Comparison of ENCODE assay signal across 8 cellular contexts in genomic region chr14:38197001-38197760, GRCh38. TPM values are rescaled to one million over a fixed set of nuclear protein-coding genes. Genes with fewer than 3 reads are reported as not detected.
DNase-seq lines count a peak whose midpoint lies in the region; TF ChIP-seq lines count a peak whose summit lies in the region.

No MANE protein-coding gene starts in this region.

- H3K4me1 ChIP-seq in BLaER1 (peaks cover 28% of the 10 kb centered on the region), mammary epithelial cell (ENCODE audit: insufficient read depth, low read length) (no peaks in the 10 kb centered on the region)

- H4K20me1 ChIP-seq in BLaER1 (no peaks in the 10 kb centered on the region), mammary epithelial cell (ENCODE audit: insufficient read depth, low read length) (no peaks in the 10 kb centered on the region)

- H3K36me3 ChIP-seq in BLaER1 (no peaks in the 10 kb centered on the region), mammary epithelial cell (ENCODE audit: insufficient read depth, low read length) (no peaks in the 10 kb centered on the region)

- TF ChIP-seq CTCF in HFFc6 (IDR thresholded peaks at IDR 0.05) = peak; percentile 92
- TF ChIP-seq CTCF in mammary epithelial cell (conservative IDR thresholded peaks at IDR 0.05 in 1 of 2, IDR thresholded peaks at IDR 0.05 in 1 of 2; ENCODE audit: extremely low read depth in 1 of 2, insufficient read depth in 1 of 2, low read depth in 1 of 2, low read length in 2 of 2) = peak; percentile 28 to 34
- TF ChIP-seq CTCF in GM10248 (IDR thresholded peaks at IDR 0.05; ENCODE audit: control extremely low read depth, extremely low read depth, low read depth, missing control alignments) = no peak

- H3K4me3 Mint-ChIP-seq in HFFc6 = peak overlapping the region; percentile 61

- H3K9me3 ChIP-seq in BLaER1 (no peaks in the 10 kb centered on the region), mammary epithelial cell (replicated peaks; ENCODE audit: insufficient read depth, low read length) (no peaks in the 10 kb centered on the region)

- H3K9ac ChIP-seq in BLaER1 = no peak overlapping the region
- no peak overlapping the region for H3K9ac ChIP-seq in mammary epithelial cell (ENCODE audit: insufficient read depth, low read length)

- H3K27ac ChIP-seq in BLaER1 (no peak overlapping the region), mammary epithelial cell (ENCODE audit: insufficient read depth, low read depth, low read length) (no peak overlapping the region)

- H3K79me2 ChIP-seq in mammary epithelial cell (ENCODE audit: insufficient read depth, low read length) = no peaks in the 10 kb centered on the region

- H3K27me3 ChIP-seq in BLaER1 (no peaks in the 10 kb centered on the region), mammary epithelial cell (ENCODE audit: insufficient read depth, low read length) (no peaks in the 10 kb centered on the region)

- H3K4me1 Mint-ChIP-seq in HFFc6 (ENCODE audit: low read depth) = peaks cover 61% of the 10 kb centered on the region

- CTCF ChIA-PET in mammary epithelial cell (lab: Charles Lee; ENCODE audit: low non-redundant PET) (no interaction called here), GM10248 (lab: Yijun Ruan, JAX) (interaction anchor here (1.4 kb wide), 1 partner anchor 11 kb away, joined by 3 read pairs; the partner anchor contains the start of gene SSTR1)

- DNase-seq in HFFc6 (no peak), mammary epithelial cell (no peak), lung microvascular endothelial cell (ENCODE audit: low read depth in 2 of 2) (peak; percentile 8 to 18), GM10248 (ENCODE audit: extremely low spot score) (no peak), NCI-H2107 (lab: John Stamatoyannopoulos, UW) (no peak), NOMO-1 treated with DMSO at 0.1 percent for 48 hours (lab: John Stamatoyannopoulos, UW; ENCODE audit: unreplicated experiment) (no peak), G401 (ENCODE audit: low spot score) (no peak)

- no TSS peak for BruUV-seq in mammary epithelial cell (replicated peaks; lab: Mats Ljungman, UMichigan)

- H3K4me3 ChIP-seq in BLaER1 = no peak overlapping the region
- no peak overlapping the region for H3K4me3 ChIP-seq in mammary epithelial cell (replicated peaks in 1 of 3; ENCODE audit: insufficient read depth in 1 of 3, low read depth in 2 of 3, low read length in 3 of 3)

- H3K36me3 Mint-ChIP-seq in HFFc6 (ENCODE audit: low read depth) = no peaks in the 10 kb centered on the region

- H3K27ac Mint-ChIP-seq in HFFc6 = peak overlapping the region; percentile 93

- H3K9me3 Mint-ChIP-seq in HFFc6 = no peaks in the 10 kb centered on the region

- dilution Hi-C loops in mammary epithelial cell (cut with HindIII; ENCODE audit: low sequenced_read_pairs) = no loop called here

- peaks cover 2% of the 10 kb centered on the region; the same call in 1 of the 2 replicates for H3K27me3 Mint-ChIP-seq in HFFc6 (ENCODE audit: insufficient read depth)

- no peak overlapping the region for H2AFZ ChIP-seq in mammary epithelial cell (ENCODE audit: low read depth, low read length)

- intact Hi-C loops in mammary epithelial cell (cut with micrococcal nuclease) = no loop called here

- H3K4me2 ChIP-seq in BLaER1 (peak overlapping the region; percentile 52), mammary epithelial cell (ENCODE audit: insufficient read depth, low read depth, low read length) (no peak overlapping the region)

- in situ Hi-C loops in mammary epithelial cell (cut with MboI; ENCODE audit: low sequenced_read_pairs in 2 of 2) = no loop called here
- in situ Hi-C loops in G401 (cut with HindIII; ENCODE audit: low sequenced_read_pairs) = no loop called here

- POLR2A ChIA-PET in GM10248 (lab: Yijun Ruan, JAX) = no interaction called here

RNA-seq across cellular contexts. Expression of gene SSTR1, which starts 10.5 kb away (rescaled TPM):
- 100 to 1,000 TPM; 106 to 209 (median 120) TPM for total RNA-seq in HFFc6 (2021; fragmentation: NEBNext Ultra II Directional; extraction: Animal tissue kit (Norgen Biotek cat#: 25700))
- total RNA-seq in mammary epithelial cell (under 1 TPM in 1 of 2 donors, not detected in 1; under 0.01 TPM), lung microvascular endothelial cell (under 0.01 TPM in 2 replicates)
- polyA plus RNA-seq in mammary epithelial cell = not detected
- polyA minus RNA-seq in mammary epithelial cell = not detected
- not detected in 2 replicates for total RNA-seq in G401 (2014; rRNA removed; shearing (Covaris generic))

RNA-seq across cellular contexts. Expression of gene CLEC14A, which starts 58.7 kb away (rescaled TPM):
- total RNA-seq in HFFc6 (2021; fragmentation: NEBNext Ultra II Directional; extraction: Animal tissue kit (Norgen Biotek cat#: 25700)) = under 1 TPM in 2 of 6 experiments, not detected in 4; 0.08 to 0.12 TPM
- total RNA-seq in mammary epithelial cell (not detected), lung microvascular endothelial cell (90.1 and 121 TPM in 2 replicates)
- polyA plus RNA-seq in mammary epithelial cell = not detected
- not detected for polyA minus RNA-seq in mammary epithelial cell
- not detected in 2 replicates for total RNA-seq in G401 (2014; rRNA removed; shearing (Covaris generic))

Comparison
In these comparisons a context has a peak if more than half of its experiments do, and no peak if none do; other contexts are left out.
1. DNase-seq: peak in lung microvascular endothelial cell (2 of 2); none in HFFc6 (single experiment), mammary epithelial cell (single experiment), GM10248 (single experiment), NCI-H2107 (single experiment), NOMO-1 treated with DMSO at 0.1 percent for 48 hours (single experiment) and G401 (single experiment).
2. RNA of gene SSTR1, which starts 10.5 kb away (total RNA-seq): 106 to 209 TPM in HFFc6; under 0.01 TPM in mammary epithelial cell, under 0.01 TPM in lung microvascular endothelial cell and not detected in G401; every median in the first group is over 100 times any median in the second.
3. RNA of gene CLEC14A, which starts 58.7 kb away (total RNA-seq): 90.1 to 121 TPM in lung microvascular endothelial cell; 0.08 to 0.12 TPM in HFFc6, not detected in mammary epithelial cell and not detected in G401; every median in the first group is over 10 times any median in the second.